10 cellular contexts compared by ENCODE assay signal in the genomic region with DNA sequence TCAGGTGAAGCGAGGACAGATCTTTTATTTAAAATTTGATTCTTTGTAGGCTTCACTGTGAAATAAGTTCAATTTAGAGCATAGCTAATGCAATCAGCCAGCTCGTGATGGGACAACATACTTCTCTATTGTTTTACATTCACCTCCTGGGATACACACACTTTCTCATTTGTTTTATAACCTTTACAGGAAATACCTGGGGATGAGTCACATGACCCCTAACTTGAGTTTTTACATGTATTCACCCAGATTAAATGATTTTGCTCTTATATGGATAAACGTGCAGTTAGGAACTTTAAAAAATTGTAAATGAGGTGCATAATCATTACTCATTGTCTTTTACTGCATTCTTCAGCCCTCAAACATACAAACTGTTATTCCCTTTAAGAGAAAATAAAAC.
DNase-seq lines count a peak whose midpoint lies in the region; ATAC-seq, FAIRE-seq and TF ChIP-seq lines count a peak whose summit lies in the region.
"Had no signal": no experiment of that assay in that cellular context is flagged by ENCODE, and none has a peak within 500 bp of the region (broad histone marks: within the 10 kb centered on the region; RNA-seq: fewer than 3 reads in every experiment).

No MANE protein-coding gene starts in this region.

- peaks cover 4 to 13% of the 10 kb centered on the region in 2 donors for H3K4me1 Mint-ChIP-seq in natural killer cell
- H3K4me1 Mint-ChIP-seq in natural killer cell treated with Interleukin-12 subunit alpha and Interleukin-12 subunit beta and Interleukin-15 and Interleukin-18, amount 100 ng/mL, for 72 hours (ENCODE audit: low read depth in 2 of 2): peaks cover 0 to 3% of the 10 kb centered on the region in 2 donors

- H3K79me2 ChIP-seq in K562 (ENCODE audit: control insufficient read depth, insufficient read depth, low read length): no peaks in the 10 kb centered on the region

- no peak overlapping the region for H2AFZ ChIP-seq in K562 (ENCODE audit: low read depth, low read length)

- TF ChIP-seq RAD21 in K562 (CRISPR knock-in tag; conservative IDR thresholded peaks at IDR 0.05 in 1 of 2, IDR thresholded peaks at IDR 0.05 in 1 of 2): no peak

- H3K4me1 ChIP-seq in K562 (replicated peaks in 1 of 2; ENCODE audit: control insufficient read depth in 2 of 2, insufficient read depth in 2 of 2, low read length in 2 of 2): peaks cover 5% of the 10 kb centered on the region in 2 experiments; a peak in 4 of 5 replicates
- H3K4me1 ChIP-seq in upper lobe of right lung: peaks cover 12% of the 10 kb centered on the region

- intact Hi-C loops in natural killer cell (cut with micrococcal nuclease) (no loop called here), K562 (cut with micrococcal nuclease) (no loop called here), left colon (cut with DNase I, micrococcal nuclease) (loop anchor here in 1 of 2 donors (10.0 kb wide), 1 partner anchor 129 kb away; no protein-coding TSS in a partner anchor), upper lobe of right lung (cut with DNase I) (no loop called here)

- no peak for FAIRE-seq in K562 (lab: Jason Lieb, UNC)

- BruUV-seq in K562 (replicated peaks; lab: Mats Ljungman, UMichigan): no TSS peak

- peaks cover 21 to 23% of the 10 kb centered on the region in 2 donors for H3K27me3 Mint-ChIP-seq in natural killer cell (ENCODE audit: low read depth in 2 of 2)
- peaks cover 21 to 32% of the 10 kb centered on the region in 2 donors for H3K27me3 Mint-ChIP-seq in natural killer cell treated with Interleukin-12 subunit alpha and Interleukin-12 subunit beta and Interleukin-15 and Interleukin-18, amount 100 ng/mL, for 72 hours

- H3K27ac Mint-ChIP-seq in natural killer cell: no peak overlapping the region
- no peak overlapping the region for H3K27ac Mint-ChIP-seq in natural killer cell treated with Interleukin-12 subunit alpha and Interleukin-12 subunit beta and Interleukin-15 and Interleukin-18, amount 100 ng/mL, for 72 hours

- in situ Hi-C loops in K562 (cut with MboI): loop anchor here (10.0 to 25.0 kb wide), 2 partner anchors 129 to 291 kb away; no protein-coding TSS in a partner anchor

- POLR2A ChIA-PET in K562 (lab: Yijun Ruan, JAX): no interaction called here

- H3K4me3 ChIP-seq in K562 (no peak overlapping the region), upper lobe of right lung (peak overlapping the region; percentile 47), MG63 (no peak overlapping the region)

- no peaks in the 10 kb centered on the region for H3K36me3 Mint-ChIP-seq in natural killer cell
- no peaks in the 10 kb centered on the region for H3K36me3 Mint-ChIP-seq in natural killer cell treated with Interleukin-12 subunit alpha and Interleukin-12 subunit beta and Interleukin-15 and Interleukin-18, amount 100 ng/mL, for 72 hours

- CTCF ChIA-PET in K562 (lab: Yijun Ruan, JAX; ENCODE audit: low intra/inter-chr PET ratio): no interaction called here

- TF ChIP-seq CTCF in natural killer cell (IDR thresholded peaks at IDR 0.05) (no peak), K562 (IDR thresholded peaks at IDR 0.05 in 2 of 3, conservative IDR thresholded peaks at IDR 0.05 in 1 of 3; ENCODE audit: insufficient read depth in 2 of 3, low read depth in 1 of 3, low read length in 3 of 3) (no peak), upper lobe of right lung (IDR thresholded peaks at IDR 0.05) (no peak)

- no peaks in the 10 kb centered on the region for H3K9me3 Mint-ChIP-seq in natural killer cell
- no peaks in the 10 kb centered on the region for H3K9me3 Mint-ChIP-seq in natural killer cell treated with Interleukin-12 subunit alpha and Interleukin-12 subunit beta and Interleukin-15 and Interleukin-18, amount 100 ng/mL, for 72 hours

- no peak overlapping the region for H3K9ac ChIP-seq in K562 (ENCODE audit: insufficient read depth in 1 of 2, low read depth in 2 of 2, low read length in 2 of 2)

- H3K27me3 ChIP-seq in K562 (ENCODE audit: control insufficient read depth in 2 of 2, insufficient read depth in 2 of 2, low read length in 2 of 2) (no peaks in the 10 kb centered on the region), upper lobe of right lung (peaks cover 4% of the 10 kb centered on the region), MG63 (no peaks in the 10 kb centered on the region)
- H3K27me3 ChIP-seq: SJSA1 had no signal

- DNase-seq in natural killer cell (no peak), K562 (ENCODE audit: extremely low read depth in 1 of 4, low spot score in 3 of 4) (no peak), left colon (no peak), upper lobe of right lung (no peak), MV-4-11 (lab: John Stamatoyannopoulos, UW) (no peak), mucosa of gallbladder (ENCODE audit: low spot score) (no peak), MG63 (no peak)
- DNase-seq in natural killer cell treated with Interleukin-12 subunit alpha and Interleukin-12 subunit beta and Interleukin-15 and Interleukin-18, amount 100 ng/mL, for 72 hours (ENCODE audit: low spot score): no peak
- DNase-seq: left cardiac atrium had no signal

- H3K27ac ChIP-seq in K562 (ENCODE audit: extremely low read depth, low read depth, low read length) (no peak overlapping the region), upper lobe of right lung (no peak overlapping the region)
- H3K27ac ChIP-seq: SJSA1 had no signal

- no peaks in the 10 kb centered on the region for H3K9me1 ChIP-seq in K562 (ENCODE audit: control insufficient read depth, insufficient read depth, low read length)

- no peaks in the 10 kb centered on the region; the same call in 1 of the 2 replicates for H3K9me3 ChIP-seq in K562 (replicated peaks; ENCODE audit: control insufficient read depth, insufficient read depth, low read depth, low read length)
- H3K9me3 ChIP-seq in upper lobe of right lung: no peaks in the 10 kb centered on the region
- H3K9me3 ChIP-seq in MG63: no peaks in the 10 kb centered on the region
- H3K9me3 ChIP-seq: SJSA1 had no signal

- H4K20me1 ChIP-seq in K562 (replicated peaks; ENCODE audit: control insufficient read depth, insufficient read depth, low read length): peaks cover 4% of the 10 kb centered on the region; the same call in 1 of the 2 replicates

- peak overlapping the region; percentile 47 for H3K4me3 Mint-ChIP-seq in natural killer cell
- H3K4me3 Mint-ChIP-seq in natural killer cell treated with Interleukin-12 subunit alpha and Interleukin-12 subunit beta and Interleukin-15 and Interleukin-18, amount 100 ng/mL, for 72 hours: no peak overlapping the region

- TF ChIP-seq POLR2A in K562 (conservative IDR thresholded peaks at IDR 0.05): no peak

- TF ChIP-seq EP300 in K562 (IDR thresholded peaks at IDR 0.05; ENCODE audit: low read length): no peak

- H3K36me3 ChIP-seq in K562 (ENCODE audit: control insufficient read depth, insufficient read depth, low read length): no peaks in the 10 kb centered on the region
- no peaks in the 10 kb centered on the region for H3K36me3 ChIP-seq in upper lobe of right lung
- H3K36me3 ChIP-seq in MG63: no peaks in the 10 kb centered on the region
- H3K36me3 ChIP-seq: SJSA1 had no signal

- WGBS in K562 (ENCODE audit: insufficient coverage, low coverage, missing lambda C conversion rate): 40% methylated on average over 3 of the region's 3 CpGs

- no peak overlapping the region for H3K4me2 ChIP-seq in K562 (ENCODE audit: insufficient read depth, low read length)

- ATAC-seq in natural killer cell: no peak
- no peak for ATAC-seq in natural killer cell treated with Interleukin-12 subunit alpha and Interleukin-12 subunit beta and Interleukin-15 and Interleukin-18, amount 100 ng/mL, for 72 hours
- ATAC-seq in K562: no peak
- peak; percentile 34 for ATAC-seq in left colon
- no peak for ATAC-seq in upper lobe of right lung

TF ChIP-seq in K562, 482 proteins besides CTCF, POLR2A, EP300 and RAD21:
- TF ChIP-seq, protein P1, sequence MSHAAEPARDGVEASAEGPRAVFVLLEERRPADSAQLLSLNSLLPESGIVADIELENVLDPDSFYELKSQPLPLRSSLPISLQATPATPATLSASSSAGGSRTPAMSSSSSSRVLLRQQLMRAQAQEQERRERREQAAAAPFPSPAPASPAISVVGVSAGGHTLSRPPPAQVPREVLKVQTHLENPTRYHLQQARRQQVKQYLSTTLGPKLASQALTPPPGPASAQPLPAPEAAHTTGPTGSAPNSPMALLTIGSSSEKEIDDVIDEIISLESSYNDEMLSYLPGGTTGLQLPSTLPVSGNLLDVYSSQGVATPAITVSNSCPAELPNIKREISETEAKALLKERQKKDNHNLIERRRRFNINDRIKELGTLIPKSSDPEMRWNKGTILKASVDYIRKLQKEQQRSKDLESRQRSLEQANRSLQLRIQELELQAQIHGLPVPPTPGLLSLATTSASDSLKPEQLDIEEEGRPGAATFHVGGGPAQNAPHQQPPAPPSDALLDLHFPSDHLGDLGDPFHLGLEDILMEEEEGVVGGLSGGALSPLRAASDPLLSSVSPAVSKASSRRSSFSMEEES (CRISPR knock-in tag; IDR thresholded peaks at IDR 0.05): peak; percentile 54
- no peak for TF ChIP-seq CEBPG (CRISPR knock-in tag; IDR thresholded peaks at IDR 0.05)
- TF ChIP-seq CEBPG (tag; conservative IDR thresholded peaks at IDR 0.05 in 1 of 2, IDR thresholded peaks at IDR 0.05 in 1 of 2): no peak
